Comparison of ENCODE assay signal across 1 cellular context in the genomic region with DNA sequence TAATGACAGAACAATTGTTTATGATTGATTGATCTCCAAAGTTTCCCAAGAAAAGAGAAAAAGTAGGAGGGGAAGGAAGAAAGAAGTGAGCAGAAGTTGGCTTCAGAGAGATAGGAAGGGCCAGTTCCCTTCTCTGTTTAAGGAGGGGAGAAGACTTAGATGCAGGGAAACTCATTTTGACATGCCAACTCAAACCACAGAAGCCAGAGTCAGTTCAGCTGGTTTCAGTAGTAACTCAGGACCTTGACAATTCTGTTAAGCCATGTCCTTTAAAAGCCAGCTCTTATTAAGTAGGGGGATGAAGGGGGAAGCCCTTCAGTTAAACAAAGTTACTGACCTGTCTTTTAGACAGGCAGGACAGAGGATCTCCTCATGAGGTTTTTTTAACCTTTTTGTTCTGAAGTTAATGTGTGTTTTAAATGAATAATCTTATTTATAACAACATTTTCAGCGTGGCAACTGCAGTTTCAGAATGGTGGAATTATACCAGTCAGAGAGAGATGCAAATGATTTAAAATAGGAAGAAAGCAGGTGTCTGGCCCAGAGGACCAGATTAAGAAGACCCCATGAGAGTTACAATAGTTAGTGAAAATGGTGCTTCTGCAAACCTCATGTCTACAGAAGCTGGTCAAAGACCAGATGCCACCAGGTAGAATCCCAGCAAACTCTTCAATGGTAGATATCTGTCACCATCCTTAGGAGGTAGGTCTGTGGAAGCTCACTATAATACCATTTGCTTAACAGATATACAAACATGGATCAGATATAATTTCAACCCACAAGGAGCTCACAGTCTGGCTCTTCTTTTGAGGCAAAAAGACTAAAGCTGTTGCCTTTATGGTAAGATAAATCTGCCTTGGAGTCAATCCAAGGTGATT.
TF ChIP-seq lines count a peak whose summit lies in the region.

No MANE protein-coding gene starts in this region.

TF ChIP-seq in WTC11, 78 proteins besides CTCF, POLR2A, EP300 and RAD21 (continued from another document):
- TF ChIP-seq, protein P1, sequence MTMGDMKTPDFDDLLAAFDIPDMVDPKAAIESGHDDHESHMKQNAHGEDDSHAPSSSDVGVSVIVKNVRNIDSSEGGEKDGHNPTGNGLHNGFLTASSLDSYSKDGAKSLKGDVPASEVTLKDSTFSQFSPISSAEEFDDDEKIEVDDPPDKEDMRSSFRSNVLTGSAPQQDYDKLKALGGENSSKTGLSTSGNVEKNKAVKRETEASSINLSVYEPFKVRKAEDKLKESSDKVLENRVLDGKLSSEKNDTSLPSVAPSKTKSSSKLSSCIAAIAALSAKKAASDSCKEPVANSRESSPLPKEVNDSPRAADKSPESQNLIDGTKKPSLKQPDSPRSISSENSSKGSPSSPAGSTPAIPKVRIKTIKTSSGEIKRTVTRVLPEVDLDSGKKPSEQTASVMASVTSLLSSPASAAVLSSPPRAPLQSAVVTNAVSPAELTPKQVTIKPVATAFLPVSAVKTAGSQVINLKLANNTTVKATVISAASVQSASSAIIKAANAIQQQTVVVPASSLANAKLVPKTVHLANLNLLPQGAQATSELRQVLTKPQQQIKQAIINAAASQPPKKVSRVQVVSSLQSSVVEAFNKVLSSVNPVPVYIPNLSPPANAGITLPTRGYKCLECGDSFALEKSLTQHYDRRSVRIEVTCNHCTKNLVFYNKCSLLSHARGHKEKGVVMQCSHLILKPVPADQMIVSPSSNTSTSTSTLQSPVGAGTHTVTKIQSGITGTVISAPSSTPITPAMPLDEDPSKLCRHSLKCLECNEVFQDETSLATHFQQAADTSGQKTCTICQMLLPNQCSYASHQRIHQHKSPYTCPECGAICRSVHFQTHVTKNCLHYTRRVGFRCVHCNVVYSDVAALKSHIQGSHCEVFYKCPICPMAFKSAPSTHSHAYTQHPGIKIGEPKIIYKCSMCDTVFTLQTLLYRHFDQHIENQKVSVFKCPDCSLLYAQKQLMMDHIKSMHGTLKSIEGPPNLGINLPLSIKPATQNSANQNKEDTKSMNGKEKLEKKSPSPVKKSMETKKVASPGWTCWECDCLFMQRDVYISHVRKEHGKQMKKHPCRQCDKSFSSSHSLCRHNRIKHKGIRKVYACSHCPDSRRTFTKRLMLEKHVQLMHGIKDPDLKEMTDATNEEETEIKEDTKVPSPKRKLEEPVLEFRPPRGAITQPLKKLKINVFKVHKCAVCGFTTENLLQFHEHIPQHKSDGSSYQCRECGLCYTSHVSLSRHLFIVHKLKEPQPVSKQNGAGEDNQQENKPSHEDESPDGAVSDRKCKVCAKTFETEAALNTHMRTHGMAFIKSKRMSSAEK (CRISPR knock-in tag; IDR thresholded peaks at IDR 0.05; ENCODE audit: borderline replicate concordance) = no peak
- TF ChIP-seq, protein P2, sequence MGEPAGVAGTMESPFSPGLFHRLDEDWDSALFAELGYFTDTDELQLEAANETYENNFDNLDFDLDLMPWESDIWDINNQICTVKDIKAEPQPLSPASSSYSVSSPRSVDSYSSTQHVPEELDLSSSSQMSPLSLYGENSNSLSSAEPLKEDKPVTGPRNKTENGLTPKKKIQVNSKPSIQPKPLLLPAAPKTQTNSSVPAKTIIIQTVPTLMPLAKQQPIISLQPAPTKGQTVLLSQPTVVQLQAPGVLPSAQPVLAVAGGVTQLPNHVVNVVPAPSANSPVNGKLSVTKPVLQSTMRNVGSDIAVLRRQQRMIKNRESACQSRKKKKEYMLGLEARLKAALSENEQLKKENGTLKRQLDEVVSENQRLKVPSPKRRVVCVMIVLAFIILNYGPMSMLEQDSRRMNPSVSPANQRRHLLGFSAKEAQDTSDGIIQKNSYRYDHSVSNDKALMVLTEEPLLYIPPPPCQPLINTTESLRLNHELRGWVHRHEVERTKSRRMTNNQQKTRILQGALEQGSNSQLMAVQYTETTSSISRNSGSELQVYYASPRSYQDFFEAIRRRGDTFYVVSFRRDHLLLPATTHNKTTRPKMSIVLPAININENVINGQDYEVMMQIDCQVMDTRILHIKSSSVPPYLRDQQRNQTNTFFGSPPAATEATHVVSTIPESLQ (CRISPR knock-in tag; IDR thresholded peaks at IDR 0.05) = no peak
- TF ChIP-seq, protein P3, sequence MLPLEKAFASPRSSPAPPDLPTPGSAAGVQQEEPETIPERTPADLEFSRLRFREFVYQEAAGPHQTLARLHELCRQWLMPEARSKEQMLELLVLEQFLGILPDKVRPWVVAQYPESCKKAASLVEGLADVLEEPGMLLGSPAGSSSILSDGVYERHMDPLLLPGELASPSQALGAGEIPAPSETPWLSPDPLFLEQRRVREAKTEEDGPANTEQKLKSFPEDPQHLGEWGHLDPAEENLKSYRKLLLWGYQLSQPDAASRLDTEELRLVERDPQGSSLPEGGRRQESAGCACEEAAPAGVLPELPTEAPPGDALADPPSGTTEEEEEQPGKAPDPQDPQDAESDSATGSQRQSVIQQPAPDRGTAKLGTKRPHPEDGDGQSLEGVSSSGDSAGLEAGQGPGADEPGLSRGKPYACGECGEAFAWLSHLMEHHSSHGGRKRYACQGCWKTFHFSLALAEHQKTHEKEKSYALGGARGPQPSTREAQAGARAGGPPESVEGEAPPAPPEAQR (CRISPR knock-in tag; IDR thresholded peaks at IDR 0.05) = no peak
- TF ChIP-seq OVOL2 (CRISPR knock-in tag; IDR thresholded peaks at IDR 0.05; ENCODE audit: borderline replicate concordance) (no peak), HMGA2 (CRISPR knock-in tag; IDR thresholded peaks at IDR 0.05) (no peak), CREB1 (CRISPR knock-in tag; IDR thresholded peaks at IDR 0.05) (no peak)
